8 cellular contexts compared by ENCODE assay signal in genomic region chr12:64390275-64390851, GRCh38. TPM values are rescaled to one million over a fixed set of nuclear protein-coding genes. Genes with fewer than 3 reads are reported as not detected.
DNase-seq lines count a peak whose midpoint lies in the region; ATAC-seq, FAIRE-seq and TF ChIP-seq lines count a peak whose summit lies in the region.

Gene C12orf56, minus strand, starts transcription at chr12:64390758. Its CDS starts 193 bp downstream, at chr12:64390565.

- peak within 1 kb of the TSS; percentile 39 for H3K4me3 ChIP-seq in AG09309 (ENCODE audit: control insufficient read depth, low read depth, low read length)
- no peak within 1 kb of the TSS for H3K4me3 ChIP-seq in K562
- H3K4me3 ChIP-seq in right lobe of liver, result peak within 1 kb of the TSS in 2 of 3 donors; percentile 11 to 26
- H3K4me3 ChIP-seq in vagina, result peak within 1 kb of the TSS; percentile 45 to 47

- FAIRE-seq in K562 (lab: Jason Lieb, UNC), result no peak

- in situ Hi-C loops in K562 (cut with MboI), result loop anchor here (25.0 kb wide), 1 partner anchor 553 kb away; the partner anchor contains the start of gene SRGAP1

- no TSS peak for BruUV-seq in K562 (replicated peaks; lab: Mats Ljungman, UMichigan)

- no peaks in the 10 kb centered on the region for H4K20me1 ChIP-seq in K562 (replicated peaks; ENCODE audit: control insufficient read depth, insufficient read depth, low read length)

- peaks cover 0 to 13% of the 10 kb centered on the region in 2 experiments; a peak in 2 of 5 replicates for H3K4me1 ChIP-seq in K562 (replicated peaks in 1 of 2; ENCODE audit: control insufficient read depth in 2 of 2, insufficient read depth in 2 of 2, low read length in 2 of 2)
- H3K4me1 ChIP-seq in right lobe of liver, result peaks cover 0 to 3% (median 0%) of the 10 kb centered on the region in 4 donors
- peaks cover 18% of the 10 kb centered on the region for H3K4me1 ChIP-seq in vagina

- no peak for TF ChIP-seq EP300 in K562 (IDR thresholded peaks at IDR 0.05; ENCODE audit: low read length)

- no peak within 1 kb of the TSS for H3K4me2 ChIP-seq in K562 (ENCODE audit: insufficient read depth, low read length)

- no peaks in the 10 kb centered on the region for H3K36me3 ChIP-seq in K562 (ENCODE audit: control insufficient read depth, insufficient read depth, low read length)
- no peaks in the 10 kb centered on the region for H3K36me3 ChIP-seq in right lobe of liver
- H3K36me3 ChIP-seq in vagina, result no peaks in the 10 kb centered on the region

- POLR2A ChIA-PET in K562 (lab: Yijun Ruan, JAX), result interaction anchor here (0.6 to 1.1 kb wide), 2 partner anchors 9 to 10 kb away, joined by 3 to 5 read pairs; no protein-coding TSS in a partner anchor

- no peak for TF ChIP-seq RAD21 in K562 (CRISPR knock-in tag; conservative IDR thresholded peaks at IDR 0.05 in 1 of 2, IDR thresholded peaks at IDR 0.05 in 1 of 2)

- no peak for TF ChIP-seq POLR2A in K562 (conservative IDR thresholded peaks at IDR 0.05)
- no peak for TF ChIP-seq POLR2A in right lobe of liver (IDR thresholded peaks at IDR 0.05)
- TF ChIP-seq POLR2A in vagina (IDR thresholded peaks at IDR 0.05), result no peak

- intact Hi-C loops in K562 (cut with micrococcal nuclease) (no loop called here), right lobe of liver (cut with DNase I) (no loop called here), vagina (cut with DNase I) (loop anchor here (2.0 kb wide), 1 partner anchor 72 kb away; no protein-coding TSS in a partner anchor)

- no peaks in the 10 kb centered on the region for H3K9me1 ChIP-seq in K562 (ENCODE audit: control insufficient read depth, insufficient read depth, low read length)

- TF ChIP-seq CTCF in AG09309 (IDR thresholded peaks at IDR 0.05; ENCODE audit: control insufficient read depth, insufficient read depth, low read depth, low read length, missing control alignments), result no peak
- no peak for TF ChIP-seq CTCF in K562 (IDR thresholded peaks at IDR 0.05 in 2 of 3, conservative IDR thresholded peaks at IDR 0.05 in 1 of 3; ENCODE audit: insufficient read depth in 2 of 3, low read depth in 1 of 3, low read length in 3 of 3)
- TF ChIP-seq CTCF in right lobe of liver (IDR thresholded peaks at IDR 0.05), result no peak
- no peak for TF ChIP-seq CTCF in vagina (IDR thresholded peaks at IDR 0.05)

- H3K27ac ChIP-seq in K562 (ENCODE audit: extremely low read depth, low read depth, low read length), result no peak within 1 kb of the TSS
- no peak within 1 kb of the TSS for H3K27ac ChIP-seq in right lobe of liver
- H3K27ac ChIP-seq in vagina, result no peak within 1 kb of the TSS

- peak; percentile 64 for ATAC-seq in K562
- peak; percentile 25 to 46 (median 35) for ATAC-seq in right lobe of liver
- ATAC-seq in HG02840 (IDR thresholded peaks at IDR 0.05; ENCODE audit: low FRiP score, unreplicated experiment), result no peak

- 45% methylated on average over 35 of the region's 66 CpGs for WGBS in K562 (ENCODE audit: insufficient coverage, low coverage, missing lambda C conversion rate)
- no CpG with 5 or more reads among the region's 66 CpGs for WGBS in right lobe of liver (ENCODE audit: insufficient coverage, low coverage, low lambda C conversion rate, missing lambda C conversion rate)

- no peak within 1 kb of the TSS for H3K9ac ChIP-seq in K562 (ENCODE audit: insufficient read depth in 1 of 2, low read depth in 2 of 2, low read length in 2 of 2)

- CTCF ChIA-PET in K562 (lab: Yijun Ruan, JAX; ENCODE audit: low intra/inter-chr PET ratio), result interaction anchor here (1.0 kb wide), 1 partner anchor 117 kb away, joined by 4 read pairs; no protein-coding TSS in a partner anchor

- 0 out of 2 replicates have a peak within 1 kb of the TSS, but pooled peaks have one; percentile 42 for H2AFZ ChIP-seq in K562 (ENCODE audit: low read depth, low read length)

- H3K9me3 ChIP-seq in K562 (replicated peaks; ENCODE audit: control insufficient read depth, insufficient read depth, low read depth, low read length) (no peaks in the 10 kb centered on the region), right lobe of liver (no peaks in the 10 kb centered on the region), vagina (no peaks in the 10 kb centered on the region)

- H3K27me3 ChIP-seq in K562 (ENCODE audit: control insufficient read depth in 2 of 2, insufficient read depth in 2 of 2, low read length in 2 of 2), result peaks cover 0 to 11% of the 10 kb centered on the region in 2 experiments; a peak in 2 of 5 replicates
- H3K27me3 ChIP-seq in right lobe of liver, result no peaks in the 10 kb centered on the region
- no peaks in the 10 kb centered on the region for H3K27me3 ChIP-seq in vagina

- no peaks in the 10 kb centered on the region for H3K79me2 ChIP-seq in K562 (ENCODE audit: control insufficient read depth, insufficient read depth, low read length)

- DNase-seq in AG09309 (ENCODE audit: low read depth) (no peak), HuH-7 (ENCODE audit: low spot score) (peak; percentile 49), K562 (ENCODE audit: extremely low read depth in 1 of 4, low spot score in 3 of 4) (peak in 2 of 4 experiments; percentile 19 to 22), right lobe of liver (no peak), vagina (ENCODE audit: extremely low spot score in 2 of 2) (peak in 1 of 2 donors; percentile 52), midbrain (lab: John Stamatoyannopoulos, UW) (no peak)
- no peak for DNase-seq in stimulated activated CD8-positive, alpha-beta memory T cell treated with anti-CD3 and anti-CD28 coated beads, Interleukin-4, amount 100 ng/mL, for 48 hours

TF ChIP-seq in K562, 482 proteins besides CTCF, POLR2A, EP300 and RAD21 (continues in another document):
- TF ChIP-seq SP2 (IDR thresholded peaks at IDR 0.05; ENCODE audit: extremely low read depth, low read depth, low read length, poor library complexity, severe bottlenecking) (no peak), PKNOX1 (IDR thresholded peaks at IDR 0.05) (no peak), RBM25 (IDR thresholded peaks at IDR 0.05; ENCODE audit: low read depth, low read length, severe bottlenecking) (no peak), U2AF2 (optimal IDR thresholded peaks at IDR 0.05; ENCODE audit: low read depth, low read length) (no peak), KDM2B (CRISPR knock-in tag; IDR thresholded peaks at IDR 0.05) (no peak), CBX8 (IDR thresholded peaks at IDR 0.05; ENCODE audit: borderline replicate concordance, extremely low read depth, low read depth, low read length, poor library complexity, severe bottlenecking) (no peak), ZSCAN32 (CRISPR knock-in tag; IDR thresholded peaks at IDR 0.05) (no peak), TAF1 (IDR thresholded peaks at IDR 0.05; ENCODE audit: control insufficient read depth, extremely low read depth, insufficient read depth, low read length, severe bottlenecking) (no peak), YY1 (IDR thresholded peaks at IDR 0.05; ENCODE audit: borderline replicate concordance in 1 of 3, control insufficient read depth in 1 of 3, extremely low read depth in 1 of 3, insufficient read depth in 3 of 3, insufficient read length in 1 of 3, insufficient replicate concordance in 2 of 3, low read depth in 1 of 3, low read length in 2 of 3) (no peak), ZBTB33 (CRISPR knock-in tag; IDR thresholded peaks at IDR 0.05) (0 out of 2 replicates have a peak, but pooled peaks have one; percentile 37), ZKSCAN1 (IDR thresholded peaks at IDR 0.05; ENCODE audit: low read depth, low read length) (no peak), ZNF197 (CRISPR knock-in tag; IDR thresholded peaks at IDR 0.05; ENCODE audit: low read depth) (no peak), WHSC1 (IDR thresholded peaks at IDR 0.05; ENCODE audit: low read length) (no peak)

RNA-seq across cellular contexts. Expression of gene C12orf56, which starts in this region (rescaled TPM):
- 0.69 and 1.3 TPM in 2 replicates for total RNA-seq in K562 (2011; cell fraction: chromatin; rRNA removed; ENCODE audit: low replicate concordance)
- total RNA-seq in K562 (2011; cell fraction: nucleolus; rRNA removed), result 0.26 TPM in 1 of 2 replicates, not detected in the other
- total RNA-seq in K562 (2011; cell fraction: nucleoplasm; rRNA removed), result 0.29 TPM in 1 of 2 replicates, not detected in the other
- total RNA-seq in K562 (2014; rRNA removed), result 0.49 and 1.00 TPM in 2 replicates
- 1.2 and 1.4 TPM in 2 replicates for total RNA-seq in K562 (2014; rRNA removed; fragmentation: Illumina TruSeq; extraction: Trizol)
- 1.0 and 1.2 TPM in 2 replicates for total RNA-seq in K562 (2015; rRNA removed; fragmentation: Illumina TruSeq; extraction: Trizol)
- total RNA-seq in K562 (2021), result 0.40 and 0.98 TPM in 2 replicates
- 0.51 and 0.84 TPM in 2 replicates for polyA plus RNA-seq in K562 (2011; rRNA removed)
- polyA plus RNA-seq in K562 (2011; cell fraction: cytosol; rRNA removed), result 0.27 and 0.57 TPM in 2 replicates
- polyA plus RNA-seq in K562 (2011; cell fraction: nucleus; rRNA removed), result 0.14 and 0.55 TPM in 2 replicates
- polyA plus RNA-seq in K562 (2012), result 1.7 and 4.0 TPM in 2 replicates
- 0.96 and 1.2 TPM in 2 replicates for polyA plus RNA-seq in K562 (2014; fragmentation: Illumina TruSeq; extraction: Trizol)
- 1 to 10 TPM; 3.2 to 4.8 TPM for polyA plus RNA-seq in K562 (2014; fragmentation: Nextera tagmentation; extraction: Ambion mirVana)
- polyA plus RNA-seq in K562 (2014; rRNA removed), result 1.7 and 2.6 TPM in 2 replicates
- polyA minus RNA-seq in K562 (2011; rRNA and poly(A)+ RNA removed), result 0.15 and 0.39 TPM in 2 replicates
- not detected in 2 replicates for polyA minus RNA-seq in K562 (2011; cell fraction: cytosol; rRNA and poly(A)+ RNA removed)
- 0.11 and 0.13 TPM in 2 replicates for polyA minus RNA-seq in K562 (2011; cell fraction: nucleus; rRNA and poly(A)+ RNA removed)
- total RNA-seq in right lobe of liver, result not detected
- total RNA-seq in vagina, result 7.4 TPM

Comparison
In these comparisons a context has a peak if more than half of its experiments do, and no peak if none do; other contexts are left out.
1. Peak in ATAC-seq and H3K4me3 ChIP-seq in right lobe of liver; RNA of the gene not detected or under 1 TPM.